ENCODE assay signal across 1 cellular context in genomic region chr7:27277628-27278027, GRCh38.
TF ChIP-seq lines count a peak whose summit lies in the region.

No MANE protein-coding gene starts in this region.

TF ChIP-seq in GM23338, 12 proteins besides CTCF, POLR2A, EP300 and RAD21 (continued from another document):
- TF ChIP-seq ZNF462 (CRISPR knock-in tag; IDR thresholded peaks at IDR 0.05) (no peak), ETS1 (IDR thresholded peaks at IDR 0.05) (no peak), CREB1 (CRISPR knock-in tag; IDR thresholded peaks at IDR 0.05; ENCODE audit: low read depth) (no peak), REST (IDR thresholded peaks at IDR 0.05; ENCODE audit: unreplicated experiment) (no peak), EZH2 (IDR thresholded peaks at IDR 0.05; ENCODE audit: low read depth, unreplicated experiment) (no peak), STAT1 (IDR thresholded peaks at IDR 0.05; ENCODE audit: unreplicated experiment) (no peak)
